ENCODE assay signal across 15 cellular contexts in genomic region chr1:48572134-48572533, GRCh38.
"Had no signal": no experiment of that assay in that cellular context is flagged by ENCODE, and none has a peak within 500 bp of the region (broad histone marks: within the 10 kb centered on the region; RNA-seq: fewer than 3 reads in every experiment).

No MANE protein-coding gene starts in this region.

- H3K27ac ChIP-seq: pancreas, prostate gland, sigmoid colon, spleen, suprapubic skin, thoracic aorta, tibial artery, uterus had no signal

- H3K4me3 Mint-ChIP-seq: mesothelial cell of epicardium; naive B cell; natural killer cell; stimulated activated naive CD8-positive, alpha-beta T cell treated with anti-CD3 and anti-CD28 coated beads, Interleukin-15, Interleukin-2, amounts not matched to agents 100 ng/mL and 50 ng/mL, for 24 hours had no signal

- H3K27me3 ChIP-seq: pancreas, sigmoid colon, spleen, suprapubic skin, tibial artery, uterus had no signal

- DNase-seq: natural killer cell; sigmoid colon; stimulated activated CD4-positive, alpha-beta T cell treated with anti-CD3 and anti-CD28 coated beads, Interleukin-4, amount 100 ng/mL, for 4 hours; stimulated activated naive CD4-positive, alpha-beta T cell had no signal

- H3K9me3 Mint-ChIP-seq: mesothelial cell of epicardium; natural killer cell; stimulated activated naive CD8-positive, alpha-beta T cell treated with anti-CD3 and anti-CD28 coated beads, Interleukin-15, Interleukin-2, amounts not matched to agents 100 ng/mL and 50 ng/mL, for 24 hours had no signal

- H3K27ac Mint-ChIP-seq: mesothelial cell of epicardium; natural killer cell; stimulated activated naive CD8-positive, alpha-beta T cell treated with anti-CD3 and anti-CD28 coated beads, Interleukin-15, Interleukin-2, amounts not matched to agents 100 ng/mL and 50 ng/mL, for 24 hours had no signal

- H3K4me1 ChIP-seq: pancreas, prostate gland, suprapubic skin, tibial artery, uterus had no signal

- H3K4me3 ChIP-seq: lung, pancreas, prostate gland, sigmoid colon, spleen, suprapubic skin, thoracic aorta, tibial artery, uterus had no signal

- H3K36me3 ChIP-seq: pancreas, prostate gland, sigmoid colon, spleen, suprapubic skin, thoracic aorta, tibial artery, uterus had no signal

- H3K9me3 ChIP-seq: pancreas, prostate gland, sigmoid colon, spleen, suprapubic skin, thoracic aorta, tibial artery, uterus had no signal

- H3K36me3 Mint-ChIP-seq: mesothelial cell of epicardium, naive B cell, natural killer cell had no signal
